ENCODE assay signal across 8 cellular contexts in the genomic region with DNA sequence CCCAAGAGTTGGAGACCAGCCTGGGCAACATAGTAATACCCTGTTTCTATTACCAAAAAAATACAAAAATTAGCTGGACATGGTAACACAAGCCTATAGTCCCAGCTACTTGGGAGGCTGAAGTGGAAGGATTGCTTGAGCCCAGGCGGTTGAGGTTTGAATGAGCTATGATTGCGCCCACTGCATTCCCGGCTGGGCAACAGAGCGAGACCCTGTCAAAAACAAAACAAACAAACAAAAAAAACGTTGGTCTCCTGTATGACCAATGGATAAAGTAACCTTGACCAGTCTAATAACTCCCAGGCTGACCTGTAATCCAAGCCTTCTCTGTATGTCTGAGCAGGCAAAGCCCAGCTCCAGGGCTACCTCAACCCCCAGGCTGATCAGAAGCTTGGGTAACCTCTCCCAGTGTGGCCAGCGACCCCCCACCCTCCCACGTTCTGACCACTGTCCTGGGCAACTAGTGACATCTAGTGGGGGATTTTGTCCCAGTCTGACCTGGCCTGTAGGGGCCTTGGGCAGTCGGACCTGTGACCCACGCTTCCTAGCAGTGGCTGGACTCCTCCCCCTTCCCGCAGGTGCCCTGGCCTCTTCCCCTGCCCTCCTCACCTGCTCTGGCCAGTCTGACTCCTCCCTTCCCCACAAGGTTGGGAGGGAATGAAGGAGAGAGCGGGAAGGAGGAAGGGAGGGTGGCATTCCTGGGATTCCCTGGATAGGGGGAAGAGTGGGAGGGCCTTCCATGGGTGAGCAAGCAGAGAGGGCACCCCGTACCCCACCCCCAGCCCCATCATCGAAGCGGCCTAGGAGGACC. TPM values are rescaled to one million over a fixed set of nuclear protein-coding genes. Genes with fewer than 3 reads are reported as not detected.
DNase-seq lines count a peak whose midpoint lies in the region; ATAC-seq and TF ChIP-seq lines count a peak whose summit lies in the region.

No MANE protein-coding gene starts in this region.

- no peaks in the 10 kb centered on the region for H3K27me3 ChIP-seq in Panc1 (ENCODE audit: control insufficient read depth, insufficient read depth, low read length)
- peaks cover 0 to 3% (median 2%) of the 10 kb centered on the region in 3 experiments for H3K27me3 ChIP-seq in neuronal stem cell (ENCODE audit: control insufficient read depth in 3 of 3, insufficient read depth in 3 of 3, low read depth in 1 of 3, low read length in 3 of 3)

- no peak overlapping the region for H4K91ac ChIP-seq in neuronal stem cell (ENCODE audit: low read depth, low read length, poor library complexity)

- no peak overlapping the region for H3K9ac ChIP-seq in neuronal stem cell (ENCODE audit: low read depth, low read length, poor library complexity)

- in situ Hi-C loops in Panc1 (cut with HindIII; ENCODE audit: low pct_unique_long_range_greater_than_20kb, low sequenced_read_pairs): no loop called here

- H2BK15ac ChIP-seq in neuronal stem cell (ENCODE audit: low read length): peak overlapping the region; percentile 98

- TF ChIP-seq CTCF in GM12872 (IDR thresholded peaks at IDR 0.05; ENCODE audit: insufficient read depth, low read depth, low read length) (peak; percentile 39; the same call in 2 of the 3 replicates), Panc1 (IDR thresholded peaks at IDR 0.05) (peak; percentile 83)

- H3K4me2 ChIP-seq in neuronal stem cell (ENCODE audit: insufficient read depth, low read length, poor library complexity, severe bottlenecking): peak overlapping the region; percentile 80

- no peak overlapping the region for H4K8ac ChIP-seq in neuronal stem cell (ENCODE audit: low read depth, low read length)

- POLR2A ChIA-PET in Panc1 (lab: Charles Lee): no interaction called here

- peak overlapping the region; percentile 16 for H2BK120ac ChIP-seq in neuronal stem cell (ENCODE audit: low read depth, low read length)

- H3K79me1 ChIP-seq in neuronal stem cell (ENCODE audit: low read depth, low read length): no peaks in the 10 kb centered on the region

- no peak overlapping the region for H2BK12ac ChIP-seq in neuronal stem cell (ENCODE audit: low read length)

- ATAC-seq in Panc1 (peak; percentile 84), HG03378 (IDR thresholded peaks at IDR 0.05; ENCODE audit: unreplicated experiment) (no peak)

- peaks cover 13% of the 10 kb centered on the region for H3K4me1 ChIP-seq in Panc1 (ENCODE audit: control insufficient read depth, insufficient read depth, low read length)
- H3K4me1 ChIP-seq in neuronal stem cell (ENCODE audit: control insufficient read depth in 2 of 2, insufficient read depth in 1 of 2, low read depth in 1 of 2, low read length in 2 of 2): peaks cover 27 to 29% of the 10 kb centered on the region in 2 donors

- no TSS peak for BruUV-seq in Panc1 (replicated peaks; lab: Mats Ljungman, UMichigan)

- H3K36me3 ChIP-seq in Panc1 (ENCODE audit: control insufficient read depth, insufficient read depth, low read length) (no peaks in the 10 kb centered on the region), neuronal stem cell (replicated peaks in 1 of 2; ENCODE audit: control insufficient read depth in 2 of 2, insufficient read depth in 2 of 2, low read length in 2 of 2) (no peaks in the 10 kb centered on the region)

- intact Hi-C loops in Panc1 (cut with micrococcal nuclease; ENCODE audit: unreplicated experiment): no loop called here

- no CpG with 5 or more reads among the region's 14 CpGs for WGBS in neuronal stem cell (ENCODE audit: extremely low coverage in 2 of 2, insufficient read length in 2 of 2, insufficient replicate concordance in 1 of 2), 2 donors

- H3K4me3 ChIP-seq in Panc1 (ENCODE audit: low read depth in 2 of 2, low read length in 2 of 2) (peak overlapping the region in 1 of 2 experiments; percentile 35; a peak in 1 of 4 replicates), neuronal stem cell (ENCODE audit: low read length in 2 of 2) (no peak overlapping the region)

- no peak overlapping the region for H3K4ac ChIP-seq in neuronal stem cell (ENCODE audit: low read length)

- no peak overlapping the region for H2BK5ac ChIP-seq in neuronal stem cell (ENCODE audit: low read length)

- peak overlapping the region; percentile 89 for H2AK5ac ChIP-seq in neuronal stem cell (ENCODE audit: low read depth, low read length)

- DNase-seq in Panc1 (ENCODE audit: low read depth, low spot score) (no peak), fibroblast of gingiva (ENCODE audit: low read depth) (peak; percentile 10), neuronal stem cell (ENCODE audit: low spot score) (peak; percentile 64), NCI-H345 (lab: John Stamatoyannopoulos, UW) (no peak), SKM-1 (lab: John Stamatoyannopoulos, UW; ENCODE audit: unreplicated experiment) (no peak)
- no peak for DNase-seq in activated CD8-positive, alpha-beta memory T cell treated with anti-CD3 and anti-CD28 coated beads, Interleukin-2, amount 50 U/mL, for 4 hours

- peak overlapping the region; percentile 52 for H2AFZ ChIP-seq in neuronal stem cell (ENCODE audit: low read length)

- CTCF ChIA-PET in Panc1 (lab: Charles Lee): interaction anchor here (0.6 to 1.4 kb wide), 4 partner anchors 11 to 84 kb away, joined by 3 to 4 read pairs (median 4); a partner anchor contains a TSS

- peak overlapping the region; percentile 26 for H3K27ac ChIP-seq in Panc1 (ENCODE audit: low read length)
- H3K27ac ChIP-seq in neuronal stem cell (replicated peaks; ENCODE audit: low read length): no peak overlapping the region

- H3K14ac ChIP-seq in neuronal stem cell (ENCODE audit: low read length): no peak overlapping the region

- H3K9me3 ChIP-seq in Panc1 (ENCODE audit: control insufficient read depth, insufficient read depth, low read depth, low read length): no peaks in the 10 kb centered on the region
- H3K9me3 ChIP-seq in neuronal stem cell (replicated peaks in 1 of 2; ENCODE audit: control insufficient read depth in 2 of 2, insufficient read depth in 1 of 2, low read depth in 1 of 2, low read length in 2 of 2): no peaks in the 10 kb centered on the region

- H3K23ac ChIP-seq in neuronal stem cell (ENCODE audit: low read depth, low read length, poor library complexity): no peak overlapping the region

- H3K18ac ChIP-seq in neuronal stem cell (ENCODE audit: low read length): no peak overlapping the region

RNA-seq across cellular contexts. Expression of a gene that starts 1.0 kb away (rescaled TPM):
- total RNA-seq in Panc1 (2021; ENCODE audit: unreplicated experiment): 21.5 TPM
- 85.2 TPM for polyA plus RNA-seq in Panc1 (2012; ENCODE audit: insufficient read length)
- 28.4 TPM for polyA plus RNA-seq in neuronal stem cell (2013, experiment 1 of 2)
- polyA plus RNA-seq in neuronal stem cell (2013, experiment 2 of 2): 27.8 TPM

RNA-seq across cellular contexts. Expression of a gene that starts 30.2 kb away (rescaled TPM):
- 0.80 TPM for total RNA-seq in Panc1 (2021; ENCODE audit: unreplicated experiment)
- polyA plus RNA-seq in Panc1 (2012; ENCODE audit: insufficient read length): 2.3 TPM
- 0.42 TPM for polyA plus RNA-seq in neuronal stem cell (2013, experiment 1 of 2)
- polyA plus RNA-seq in neuronal stem cell (2013, experiment 2 of 2): 0.43 TPM

RNA-seq across cellular contexts. Expression of a gene that starts 38.2 kb away (rescaled TPM):
- total RNA-seq in Panc1 (2021; ENCODE audit: unreplicated experiment): 104 TPM
- polyA plus RNA-seq in Panc1 (2012; ENCODE audit: insufficient read length): 180 TPM
- polyA plus RNA-seq in neuronal stem cell (2013, experiment 1 of 2): 210 TPM
- polyA plus RNA-seq in neuronal stem cell (2013, experiment 2 of 2): 208 TPM

RNA-seq across cellular contexts. Expression of a gene that starts 59.3 kb away (rescaled TPM):
- total RNA-seq in Panc1 (2021; ENCODE audit: unreplicated experiment): 48.5 TPM
- polyA plus RNA-seq in Panc1 (2012; ENCODE audit: insufficient read length): 80.9 TPM
- polyA plus RNA-seq in neuronal stem cell (2013, experiment 1 of 2): 1.8 TPM
- polyA plus RNA-seq in neuronal stem cell (2013, experiment 2 of 2): 1.5 TPM

Comparison
In these comparisons a context has a peak if more than half of its experiments do, and no peak if none do; other contexts are left out.
1. DNase-seq: peak in fibroblast of gingiva (single experiment) and neuronal stem cell (single experiment); none in Panc1 (single experiment), activated CD8-positive, alpha-beta memory T cell treated with anti-CD3 and anti-CD28 coated beads, Interleukin-2, amount 50 U/mL, for 4 hours (single experiment), NCI-H345 (single experiment) and SKM-1 (single experiment).